Comparison of ENCODE assay signal across 20 cellular contexts in the genomic region with DNA sequence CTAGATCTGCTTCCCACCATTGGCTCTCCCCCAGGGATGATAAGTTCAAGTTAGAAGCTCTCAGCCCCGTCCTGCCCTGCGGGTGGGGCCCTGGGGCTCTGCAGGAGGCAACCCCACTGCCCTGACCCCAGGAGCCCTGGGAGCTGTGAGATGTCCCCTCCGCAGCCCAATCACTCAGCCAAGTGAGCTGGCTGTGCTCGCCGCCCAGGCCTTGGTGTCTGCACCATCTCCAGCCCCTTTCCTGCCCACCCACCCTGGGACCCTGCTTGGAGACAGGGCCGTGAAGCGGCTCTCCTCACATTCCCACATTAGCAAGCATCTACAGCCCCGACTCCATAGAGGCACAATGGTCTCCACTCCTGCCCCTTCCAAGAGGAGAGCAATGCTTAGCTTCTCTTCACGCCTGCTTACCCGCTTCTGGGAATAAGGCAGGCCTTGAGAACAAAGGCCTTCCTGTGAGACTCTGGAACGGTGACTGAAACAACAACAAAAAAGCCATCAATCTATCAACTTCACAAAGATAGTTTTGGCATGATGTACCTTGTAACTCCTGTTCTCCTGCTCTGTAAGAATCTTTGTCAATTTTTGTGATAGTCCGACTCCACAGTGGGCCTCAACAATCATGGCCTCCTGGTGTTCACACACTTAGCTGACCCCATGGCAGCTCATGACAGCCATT.
"Had no signal": no experiment of that assay in that cellular context is flagged by ENCODE, and none has a peak within 500 bp of the region (broad histone marks: within the 10 kb centered on the region; RNA-seq: fewer than 3 reads in every experiment).

No MANE protein-coding gene starts in this region.

- H3K9ac ChIP-seq: neural progenitor cell, parathyroid adenoma, SK-N-SH had no signal

- H3K4me1 ChIP-seq: parathyroid adenoma had no signal

- H3K9me3 ChIP-seq: adrenal gland, SK-N-SH had no signal

- H3K79me2 ChIP-seq: parathyroid adenoma had no signal

- ATAC-seq: activated CD4-positive, CD25-positive, alpha-beta regulatory T cell treated with anti-CD3 and anti-CD28 coated beads, Interleukin-2, amount 50 U/mL, for 24 hours; T-cell had no signal

- H3K4me3 ChIP-seq: adrenal gland, neural progenitor cell, smooth muscle cell, upper lobe of left lung had no signal

- H2AFZ ChIP-seq: neural progenitor cell, parathyroid adenoma had no signal

- H3K27ac ChIP-seq: adrenal gland, neural progenitor cell, parathyroid adenoma had no signal

- H3K4me2 ChIP-seq: neural progenitor cell, SK-N-SH, smooth muscle cell had no signal

- H3K36me3 ChIP-seq: adrenal gland, neural progenitor cell, upper lobe of left lung had no signal

- DNase-seq: activated CD4-positive, alpha-beta T cell treated with anti-CD3 and anti-CD28 coated beads, Interleukin-2, amount 50 U/mL, for 4 hours; activated naive CD4-positive, alpha-beta T cell treated with anti-CD3 and anti-CD28 coated beads, Interleukin-2, amount 50 U/mL, for 16 hours; activated T-cell treated with anti-CD3 and anti-CD28 coated beads, Interleukin-2, amount 50 U/mL, for 24 hours; adrenal gland; erythroblast; hippocampal formation; kidney glomerular epithelial cell; mesendoderm; retina; SK-N-SH; stimulated activated CD4-positive, alpha-beta T cell treated with anti-CD3 and anti-CD28 coated beads, Interleukin-4, amount 100 ng/mL, for 4 hours; stimulated activated CD8-positive, alpha-beta memory T cell treated with anti-CD3 and anti-CD28 coated beads, Interleukin-4, amount 100 ng/mL, for 48 hours; stimulated activated naive CD4-positive, alpha-beta T cell treated with Interleukin-2 at 50 U/mL for 16 hours; T-cell; T-helper 9 cell had no signal
